Comparison of ENCODE assay signal across 20 cellular contexts in the genomic region with DNA sequence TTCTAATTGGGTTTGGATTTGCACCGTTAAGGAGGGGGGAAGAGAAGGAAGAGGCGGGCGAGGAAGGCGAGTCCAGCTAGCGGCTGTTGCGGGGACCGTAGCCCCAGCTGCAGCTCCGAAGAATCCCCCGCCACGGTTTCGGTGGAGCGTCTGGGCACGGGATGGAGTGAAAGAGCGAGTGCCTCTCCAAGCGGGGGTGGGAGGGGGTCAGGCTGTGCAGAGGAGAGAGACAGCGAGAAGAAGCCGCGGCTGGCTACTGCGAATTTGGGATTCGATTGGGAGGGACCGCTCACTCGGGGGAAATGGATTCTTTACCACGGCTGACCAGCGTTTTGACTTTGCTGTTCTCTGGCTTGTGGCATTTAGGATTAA. TPM values are rescaled to one million over a fixed set of nuclear protein-coding genes. Genes with fewer than 3 reads are reported as not detected.
DNase-seq lines count a peak whose midpoint lies in the region; ATAC-seq and TF ChIP-seq lines count a peak whose summit lies in the region.
"Had no signal": no experiment of that assay in that cellular context is flagged by ENCODE, and none has a peak within 500 bp of the region (broad histone marks: within the 10 kb centered on the region; RNA-seq: fewer than 3 reads in every experiment).

No MANE protein-coding gene starts in this region.

- H3K27ac ChIP-seq in dorsolateral prefrontal cortex (peak overlapping the region in 45 of 59 donors; percentile 3 to 78 (median 58)), mesendoderm (ENCODE audit: low read depth, low read length) (no peak overlapping the region), suprapubic skin (no peak overlapping the region)
- H3K27ac ChIP-seq: SJCRH30 had no signal

- H3K79me2 ChIP-seq in mesendoderm (ENCODE audit: control insufficient read depth, insufficient read depth, low read length): no peaks in the 10 kb centered on the region

- H3K79me1 ChIP-seq in mesendoderm (ENCODE audit: low read length): no peaks in the 10 kb centered on the region

- H3K56ac ChIP-seq in mesendoderm (ENCODE audit: low read length): no peak overlapping the region

- H3K4me3 ChIP-seq in dorsolateral prefrontal cortex (peak overlapping the region; percentile 12 to 71 (median 55)), mesendoderm (ENCODE audit: low read length) (no peak overlapping the region), suprapubic skin (peak overlapping the region; percentile 14)
- H3K4me3 ChIP-seq: SJCRH30 had no signal

- no peak for TF ChIP-seq POLR2A in suprapubic skin (IDR thresholded peaks at IDR 0.05)

- H3K27me3 Mint-ChIP-seq in activated CD4-positive, alpha-beta T cell treated with anti-CD3 and anti-CD28 coated beads, Interleukin-2, amount 10 ng/mL, durations not matched to agents 24 days and 14 days: peaks cover 16% of the 10 kb centered on the region

- no peak for ATAC-seq in GM19463 (IDR thresholded peaks at IDR 0.05; ENCODE audit: unreplicated experiment)

- WGBS in mesendoderm (ENCODE audit: extremely low coverage, insufficient coverage, low lambda C conversion rate): no CpG with 5 or more reads among the region's 24 CpGs
- WGBS in suprapubic skin: 6% methylated on average over 24 of the region's 24 CpGs

- no peak overlapping the region for H4K5ac ChIP-seq in mesendoderm (ENCODE audit: low read length)

- no peak overlapping the region for H4K8ac ChIP-seq in mesendoderm (ENCODE audit: low read depth, low read length)

- H3K9me3 Mint-ChIP-seq in activated CD4-positive, alpha-beta T cell treated with anti-CD3 and anti-CD28 coated beads, Interleukin-2, amount 10 ng/mL, durations not matched to agents 24 days and 14 days: peaks cover 9% of the 10 kb centered on the region

- no peak overlapping the region for H3K4me3 Mint-ChIP-seq in activated CD4-positive, alpha-beta T cell treated with anti-CD3 and anti-CD28 coated beads, Interleukin-2, amount 10 ng/mL, durations not matched to agents 24 days and 14 days
- H3K4me3 Mint-ChIP-seq: CD8-positive, alpha-beta memory T cell had no signal

- no peaks in the 10 kb centered on the region for H3K4me1 Mint-ChIP-seq in activated CD4-positive, alpha-beta T cell treated with anti-CD3 and anti-CD28 coated beads, Interleukin-2, amount 10 ng/mL, durations not matched to agents 24 days and 14 days
- H3K4me1 Mint-ChIP-seq: CD8-positive, alpha-beta memory T cell had no signal

- no peaks in the 10 kb centered on the region for H3K36me3 Mint-ChIP-seq in activated CD4-positive, alpha-beta T cell treated with anti-CD3 and anti-CD28 coated beads, Interleukin-2, amount 10 ng/mL, durations not matched to agents 24 days and 14 days (ENCODE audit: low read depth)
- H3K36me3 Mint-ChIP-seq: CD8-positive, alpha-beta memory T cell had no signal

- intact Hi-C loops in activated CD4-positive, alpha-beta T cell treated with anti-CD3 and anti-CD28 coated beads, Interleukin-2, amount 10 ng/mL, durations not matched to agents 24 days and 14 days (cut with micrococcal nuclease): no loop called here
- intact Hi-C loops in dorsolateral prefrontal cortex (cut with DNase I): no loop called here

- no peak overlapping the region for H3K9ac ChIP-seq in mesendoderm (ENCODE audit: low read length)

- no peaks in the 10 kb centered on the region for H3K4me1 ChIP-seq in mesendoderm (ENCODE audit: control insufficient read depth, low read depth, low read length)
- H3K4me1 ChIP-seq in suprapubic skin: peaks cover 8% of the 10 kb centered on the region
- H3K4me1 ChIP-seq: SJCRH30 had no signal

- H3K18ac ChIP-seq in mesendoderm (ENCODE audit: low read length): no peak overlapping the region

- H3K23ac ChIP-seq in mesendoderm (ENCODE audit: low read length): no peak overlapping the region

- peaks cover 0 to 43% (median 13%) of the 10 kb centered on the region in 45 donors for H3K27me3 ChIP-seq in dorsolateral prefrontal cortex
- H3K27me3 ChIP-seq in mesendoderm (ENCODE audit: insufficient read depth, low read length, poor library complexity): peaks cover 4% of the 10 kb centered on the region
- H3K27me3 ChIP-seq in suprapubic skin: peaks cover 30% of the 10 kb centered on the region
- H3K27me3 ChIP-seq: SJCRH30 had no signal

- no peaks in the 10 kb centered on the region for H3K9me3 ChIP-seq in suprapubic skin
- H3K9me3 ChIP-seq: SJCRH30 had no signal

- no peak for TF ChIP-seq EP300 in suprapubic skin (IDR thresholded peaks at IDR 0.05)

- no peak overlapping the region for H2BK5ac ChIP-seq in mesendoderm (ENCODE audit: low read length)

- no peak overlapping the region for H3K4ac ChIP-seq in mesendoderm (ENCODE audit: low read depth, low read length)

- peak overlapping the region; percentile 34 for H3K27ac Mint-ChIP-seq in activated CD4-positive, alpha-beta T cell treated with anti-CD3 and anti-CD28 coated beads, Interleukin-2, amount 10 ng/mL, durations not matched to agents 24 days and 14 days
- H3K27ac Mint-ChIP-seq: CD8-positive, alpha-beta memory T cell had no signal

- peak overlapping the region; percentile 57 for H3K4me2 ChIP-seq in mesendoderm (ENCODE audit: low read length)

- peak in 2 of 56 donors; percentile 1 to 10 for TF ChIP-seq CTCF in dorsolateral prefrontal cortex (IDR thresholded peaks at IDR 0.05 in 54 of 56, conservative IDR thresholded peaks at IDR 0.05 in 2 of 56; ENCODE audit: low read depth in 1 of 56, partially characterized antibody in 56 of 56)
- TF ChIP-seq CTCF in suprapubic skin (IDR thresholded peaks at IDR 0.05): no peak

- no peak overlapping the region for H2BK15ac ChIP-seq in mesendoderm (replicated peaks; ENCODE audit: low read depth)

- H2AK5ac ChIP-seq in mesendoderm (ENCODE audit: low read length): no peak overlapping the region

- no peaks in the 10 kb centered on the region for H3K36me3 ChIP-seq in mesendoderm (ENCODE audit: control insufficient read depth, insufficient read depth, low read length)
- H3K36me3 ChIP-seq in suprapubic skin: no peaks in the 10 kb centered on the region
- H3K36me3 ChIP-seq: SJCRH30 had no signal

- no peak for DNase-seq in activated CD4-positive, alpha-beta T cell treated with anti-CD3 and anti-CD28 coated beads, Interleukin-2, amount 10 ng/mL, durations not matched to agents 24 days and 14 days
- no peak for DNase-seq in activated CD4-positive, alpha-beta T cell treated with anti-CD3 and anti-CD28 coated beads, Interleukin-2, amount 50 U/mL, for 1 hour
- no peak for DNase-seq in dorsolateral prefrontal cortex
- DNase-seq in mesendoderm: no peak
- no peak for DNase-seq in suprapubic skin (ENCODE audit: low spot score in 2 of 2)
- no peak for DNase-seq in NCI-H1092 (lab: John Stamatoyannopoulos, UW)
- DNase-seq in GM19240 (ENCODE audit: insufficient read length, low spot score): no peak
- DNase-seq: activated CD4-positive, alpha-beta T cell treated with anti-CD3 and anti-CD28 coated beads for 4 hours; activated naive CD4-positive, alpha-beta T cell treated with anti-CD3 and anti-CD28 coated beads, Interleukin-2, amount 50 U/mL, for 16 hours; activated T-cell treated with anti-CD3 and anti-CD28 coated beads for 4 hours; CD8-positive, alpha-beta memory T cell; HCEC 1CT; NCI-H524 treated with DMSO at 0.1 percent for 48 hours; SJCRH30; stimulated activated naive CD4-positive, alpha-beta T cell treated with Interleukin-2 at 50 U/mL for 16 hours had no signal

- H2BK120ac ChIP-seq in mesendoderm (ENCODE audit: low read depth, low read length): no peak overlapping the region

RNA-seq across cellular contexts. Expression of gene CNTNAP5, which starts 0.2 kb away (rescaled TPM):
- total RNA-seq in activated CD4-positive, alpha-beta T cell treated with anti-CD3 and anti-CD28 coated beads, Interleukin-2, amount 10 ng/mL, durations not matched to agents 24 days and 14 days: not detected in 2 replicates
- total RNA-seq in dorsolateral prefrontal cortex: 10 to 100 TPM; 20.8 to 100.0 (median 60.8) TPM
- polyA plus RNA-seq in mesendoderm (2013, experiment 1 of 2): 0.06 TPM
- polyA plus RNA-seq in mesendoderm (2013, experiment 2 of 2): 0.06 TPM
- total RNA-seq in suprapubic skin: not detected
- total RNA-seq: CD8-positive, alpha-beta memory T cell; dermis blood vessel endothelial cell; MCF 10A; OCI-LY7; pulmonary artery endothelial cell; SJCRH30 had no signal
- polyA plus RNA-seq: CD8-positive, alpha-beta memory T cell had no signal

Comparison
In these comparisons a context has a peak if more than half of its experiments do, and no peak if none do; other contexts are left out.
1. H3K27ac ChIP-seq: peak in dorsolateral prefrontal cortex (45 of 59); none in mesendoderm (single experiment) and suprapubic skin (single experiment).
2. RNA of gene CNTNAP5, which starts 0.2 kb away (total RNA-seq): 20.8 to 100.0 TPM in dorsolateral prefrontal cortex; not detected in activated CD4-positive, alpha-beta T cell treated with anti-CD3 and anti-CD28 coated beads, Interleukin-2, amount 10 ng/mL, durations not matched to agents 24 days and 14 days and not detected in suprapubic skin; every median in the first group is over 10 times any median in the second.